ENCODE assay signal across 10 cellular contexts in genomic region chr13:90800082-90800746, GRCh38.
A peak's percentile ranks its signal among the peaks of the same experiment; 100 is the strongest.
DNase-seq lines count a peak whose midpoint lies in the region; FAIRE-seq and TF ChIP-seq lines count a peak whose summit lies in the region.
"Had no signal": no experiment of that assay in that cellular context is flagged by ENCODE, and none has a peak within 500 bp of the region (broad histone marks: within the 10 kb centered on the region; RNA-seq: fewer than 3 reads in every experiment).

No MANE protein-coding gene starts in this region.

- H3K9me3 ChIP-seq in kidney (ENCODE audit: control insufficient read depth in 1 of 2, low read length in 2 of 2) (no peaks in the 10 kb centered on the region), thyroid gland (no peaks in the 10 kb centered on the region)

- TF ChIP-seq POLR2A in thyroid gland (IDR thresholded peaks at IDR 0.05) = no peak

- no peaks in the 10 kb centered on the region for H3K36me3 ChIP-seq in kidney (ENCODE audit: control insufficient read depth in 1 of 2, insufficient read depth in 2 of 2, low read length in 2 of 2)
- no peaks in the 10 kb centered on the region for H3K36me3 ChIP-seq in thyroid gland

- no peaks in the 10 kb centered on the region for H3K4me1 ChIP-seq in kidney (ENCODE audit: control insufficient read depth in 1 of 2, insufficient read depth in 1 of 2, low read depth in 1 of 2, low read length in 2 of 2)
- H3K4me1 ChIP-seq in thyroid gland = peaks cover 6 to 11% of the 10 kb centered on the region in 2 donors

- H3K9ac ChIP-seq in kidney (ENCODE audit: low read length in 2 of 2) = no peak overlapping the region

- no peak overlapping the region for H3K27ac ChIP-seq in kidney (ENCODE audit: low read depth in 2 of 2, low read length in 2 of 2)
- H3K27ac ChIP-seq in thyroid gland = no peak overlapping the region

- DNase-seq in NCI-H524 (lab: John Stamatoyannopoulos, UW) = peak; percentile 73 to 89
- peak; percentile 84 for DNase-seq in UCSD-AML1 (lab: John Stamatoyannopoulos, UW; ENCODE audit: unreplicated experiment)
- DNase-seq in kidney = peak; percentile 72
- DNase-seq in thyroid gland = peak; percentile 37 to 39
- no peak for DNase-seq in NCI-H1417 treated with DMSO at 0.1 percent for 48 hours (lab: John Stamatoyannopoulos, UW)
- no peak for DNase-seq in cerebellar cortex (ENCODE audit: low spot score)
- DNase-seq in activated naive CD4-positive, alpha-beta T cell treated with anti-CD3 and anti-CD28 coated beads, Interleukin-2, amount 50 U/mL, for 16 hours = no peak
- DNase-seq: activated CD4-positive, alpha-beta T cell treated with anti-CD3 and anti-CD28 coated beads, Interleukin-2, amount 10 ng/mL, durations not matched to agents 24 days and 14 days; mesendoderm had no signal

- no peaks in the 10 kb centered on the region for H3K27me3 ChIP-seq in thyroid gland

- no peak for FAIRE-seq in kidney (lab: Jason Lieb, UNC)
- FAIRE-seq: HTR-8/SVneo had no signal

- TF ChIP-seq CTCF in kidney (IDR thresholded peaks at IDR 0.05; ENCODE audit: borderline replicate concordance, extremely low read depth, insufficient read depth) (no peak), thyroid gland (IDR thresholded peaks at IDR 0.05) (no peak)

- WGBS in thyroid gland, 2 donors = 56% methylated on average over 3 of the region's 3 CpGs

- no peak overlapping the region for H3K4me3 ChIP-seq in kidney (ENCODE audit: low read length in 2 of 2)
- no peak overlapping the region for H3K4me3 ChIP-seq in thyroid gland (replicated peaks in 1 of 3)

- intact Hi-C loops in kidney (cut with DNase I) = no loop called here
- intact Hi-C loops in thyroid gland (cut with DNase I) = no loop called here

Comparison
In these comparisons a context has a peak if more than half of its experiments do, and no peak if none do; other contexts are left out.
1. DNase-seq: peak in NCI-H524 (2 of 2), UCSD-AML1 (single experiment), kidney (single experiment) and thyroid gland (2 of 2); none in NCI-H1417 treated with DMSO at 0.1 percent for 48 hours (single experiment), cerebellar cortex (single experiment) and activated naive CD4-positive, alpha-beta T cell treated with anti-CD3 and anti-CD28 coated beads, Interleukin-2, amount 50 U/mL, for 16 hours (single experiment).